In the genomic region with DNA sequence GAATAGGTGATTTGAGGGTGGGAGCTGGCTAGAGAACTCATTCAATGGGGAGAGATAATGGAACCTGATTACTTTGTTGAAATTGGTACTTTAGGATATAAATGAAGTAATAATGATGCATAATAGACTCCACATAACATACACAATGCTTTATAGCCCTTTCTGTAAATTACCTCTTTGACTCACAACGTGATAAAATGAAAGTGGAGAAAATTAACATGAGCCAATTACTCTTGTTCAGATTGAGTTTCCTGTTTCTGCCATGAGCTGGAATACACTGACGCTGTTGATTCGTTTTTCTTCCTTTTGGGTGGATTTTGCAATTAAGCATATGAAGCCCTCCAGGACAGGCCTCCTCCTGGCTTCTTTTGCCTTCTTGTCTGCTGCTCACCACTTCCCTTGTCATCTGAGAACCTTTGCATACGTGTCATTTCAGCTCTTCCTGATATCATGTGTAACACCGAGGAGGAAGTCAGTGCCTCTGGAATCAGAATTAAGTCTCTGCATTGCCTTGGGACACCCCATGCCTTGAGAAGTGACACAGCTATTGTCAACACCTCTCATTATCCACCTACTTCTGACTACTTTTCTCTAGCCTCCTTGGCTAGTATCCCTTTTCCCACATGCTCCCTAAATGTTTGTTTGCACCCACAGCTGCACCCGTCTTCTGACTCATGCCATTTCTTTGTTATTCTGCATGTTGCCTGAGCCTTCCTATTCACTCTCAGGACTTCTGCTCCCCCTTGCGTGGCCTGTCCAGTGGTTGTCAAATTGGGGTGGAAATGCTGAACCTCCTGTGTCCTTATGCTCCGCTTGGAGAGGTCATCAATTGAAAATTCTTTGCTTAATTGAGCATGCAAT, we compare ENCODE assay signal across 8 cellular contexts.
DNase-seq lines count a peak whose midpoint lies in the region; ATAC-seq, FAIRE-seq and TF ChIP-seq lines count a peak whose summit lies in the region.

No MANE protein-coding gene starts in this region.

- H2BK120ac ChIP-seq in H1 (replicated peaks; ENCODE audit: low read depth, low read length) = no peak overlapping the region

- no peaks in the 10 kb centered on the region for H3K9me3 ChIP-seq in H1 (ENCODE audit: insufficient read depth in 2 of 2, low read depth in 1 of 2, low read length in 1 of 2)
- no peaks in the 10 kb centered on the region for H3K9me3 ChIP-seq in osteoblast (ENCODE audit: low read depth, low read length)

- no peak for TF ChIP-seq CTCF in H1 (IDR thresholded peaks at IDR 0.05; ENCODE audit: control extremely low read depth in 1 of 3, insufficient read depth in 1 of 3, low read depth in 1 of 3, low read length in 3 of 3)
- TF ChIP-seq CTCF in osteoblast (IDR thresholded peaks at IDR 0.05; ENCODE audit: extremely low read depth, low read depth, low read length) = peak; percentile 11

- FAIRE-seq in H1 (lab: Jason Lieb, UNC) = no peak

- no peaks in the 10 kb centered on the region for H3K27me3 ChIP-seq in H1 (replicated peaks in 1 of 4; ENCODE audit: control insufficient read depth in 3 of 4, extremely low read depth in 1 of 4, insufficient read depth in 3 of 4, low read length in 3 of 4)
- H3K27me3 ChIP-seq in osteoblast (ENCODE audit: insufficient read depth, low read length) = no peaks in the 10 kb centered on the region

- H3K4me3 ChIP-seq in H1 (ENCODE audit: extremely low read depth in 1 of 4, insufficient read depth in 2 of 4, low read depth in 3 of 4, low read length in 4 of 4) (no peak overlapping the region), osteoblast (ENCODE audit: insufficient read depth, low read length) (peak overlapping the region; percentile 51)

- peaks cover 19% of the 10 kb centered on the region for H3K79me1 ChIP-seq in H1 (ENCODE audit: low read depth, low read length)

- no peak for TF ChIP-seq POLR2A in H1 (IDR thresholded peaks at IDR 0.05; ENCODE audit: control extremely low read depth in 1 of 2, low read depth in 2 of 2, low read length in 2 of 2)

- no peak for TF ChIP-seq RAD21 in H1 (IDR thresholded peaks at IDR 0.05 in 1 of 2, conservative IDR thresholded peaks at IDR 0.05 in 1 of 2; ENCODE audit: low read depth in 2 of 2, low read length in 2 of 2)

- DNase-seq in NCI-H2107 treated with DMSO at 0.1 percent for 48 hours (lab: John Stamatoyannopoulos, UW; ENCODE audit: unreplicated experiment) = peak; percentile 20
- DNase-seq in H1 (ENCODE audit: low read depth in 1 of 2, low spot score in 2 of 2) = peak in 1 of 2 experiments; percentile 41
- DNase-seq in osteoblast (ENCODE audit: insufficient read length, low spot score, missing footprints) = no peak
- no peak for DNase-seq in activated CD8-positive, alpha-beta T cell treated with anti-CD3 and anti-CD28 coated beads, Interleukin-2, amount 10 ng/mL, durations not matched to agents 7 days and 5 days
- no peak for DNase-seq in AG08396 (ENCODE audit: low spot score)

- H3K23ac ChIP-seq in H1 (ENCODE audit: insufficient read length) = no peak overlapping the region

- no peaks in the 10 kb centered on the region for H3K9me3 Mint-ChIP-seq in activated CD8-positive, alpha-beta T cell treated with anti-CD3 and anti-CD28 coated beads, Interleukin-2, amount 10 ng/mL, durations not matched to agents 7 days and 5 days (ENCODE audit: insufficient read depth)

- peaks cover 6% of the 10 kb centered on the region for H3K27me3 Mint-ChIP-seq in activated CD8-positive, alpha-beta T cell treated with anti-CD3 and anti-CD28 coated beads, Interleukin-2, amount 10 ng/mL, durations not matched to agents 7 days and 5 days (ENCODE audit: low read depth)

- ATAC-seq in GM21447 (IDR thresholded peaks at IDR 0.05; ENCODE audit: unreplicated experiment) (peak; percentile 25), GM18519 (IDR thresholded peaks at IDR 0.05; ENCODE audit: low FRiP score, unreplicated experiment) (no peak), GM19035 (IDR thresholded peaks at IDR 0.05; ENCODE audit: unreplicated experiment) (no peak)
- no peak for ATAC-seq in activated CD8-positive, alpha-beta T cell treated with anti-CD3 and anti-CD28 coated beads, Interleukin-2, amount 10 ng/mL, durations not matched to agents 7 days and 5 days

- H3K4me1 ChIP-seq in H1 (replicated peaks in 1 of 4; ENCODE audit: control insufficient read depth in 3 of 4, insufficient read depth in 4 of 4, low read length in 3 of 4) = peaks cover 0 to 33% (median 17%) of the 10 kb centered on the region in 4 experiments; a peak in 6 of 7 replicates
- peaks cover 11% of the 10 kb centered on the region for H3K4me1 ChIP-seq in osteoblast (ENCODE audit: insufficient read depth, low read length)

- H3K4me2 ChIP-seq in H1 (ENCODE audit: insufficient read depth in 1 of 2, low read depth in 2 of 2, low read length in 2 of 2) (peak overlapping the region; percentile 10 to 29; a peak in 3 of 4 replicates), osteoblast (ENCODE audit: insufficient read depth, low read length) (peak overlapping the region; percentile 75)

- H3K79me2 ChIP-seq in H1 (ENCODE audit: control insufficient read depth in 1 of 2, insufficient read depth in 2 of 2, low read length in 2 of 2) = peaks cover 4 to 99% of the 10 kb centered on the region in 2 experiments; a peak in 3 of 4 replicates
- H3K79me2 ChIP-seq in osteoblast (ENCODE audit: insufficient read depth, low read length) = peaks cover 76% of the 10 kb centered on the region

- no peak overlapping the region for H2AK5ac ChIP-seq in H1 (ENCODE audit: low read depth, low read length)

- POLR2A ChIA-PET in H1 (lab: Charles Lee; ENCODE audit: partially characterized antibody) = interaction anchor here (4.6 kb wide), 1 partner anchor 14 kb away, joined by 24 read pairs; no protein-coding TSS in a partner anchor
- POLR2A ChIA-PET in activated CD8-positive, alpha-beta T cell treated with anti-CD3 and anti-CD28 coated beads, Interleukin-2, amount 10 ng/mL, durations not matched to agents 7 days and 5 days (lab: Charles Lee) = no interaction called here

- H3K23me2 ChIP-seq in H1 (ENCODE audit: low read depth, low read length) = no peaks in the 10 kb centered on the region

- no peak overlapping the region for H3K18ac ChIP-seq in H1 (ENCODE audit: extremely low read depth, low read length)

- H3K27ac Mint-ChIP-seq in activated CD8-positive, alpha-beta T cell treated with anti-CD3 and anti-CD28 coated beads, Interleukin-2, amount 10 ng/mL, durations not matched to agents 7 days and 5 days = no peak overlapping the region

- no peak overlapping the region for H3K56ac ChIP-seq in H1 (replicated peaks; ENCODE audit: insufficient read length, low read depth, low read length)

- 55% methylated on average over 8 of the region's 8 CpGs; no CpG with 5 or more reads in 1 of the 2 experiments for WGBS in H1 (ENCODE audit: extremely low coverage in 1 of 2, insufficient coverage in 1 of 2, insufficient read length in 1 of 2, insufficient replicate concordance in 2 of 2, low coverage in 1 of 2, low lambda C conversion rate in 2 of 2, missing lambda C conversion rate in 1 of 2), 2 experiments

- H3K27ac ChIP-seq in H1 (ENCODE audit: low read depth, low read length) (no peak overlapping the region), osteoblast (ENCODE audit: low read depth, low read length) (peak overlapping the region; percentile 35)

- H3K36me3 ChIP-seq in H1 (ENCODE audit: control insufficient read depth in 2 of 4, insufficient read depth in 4 of 4, low read length in 3 of 4) (no peaks in the 10 kb centered on the region), osteoblast (ENCODE audit: insufficient read depth, low read length) (no peaks in the 10 kb centered on the region)

- H3K4me3 Mint-ChIP-seq in activated CD8-positive, alpha-beta T cell treated with anti-CD3 and anti-CD28 coated beads, Interleukin-2, amount 10 ng/mL, durations not matched to agents 7 days and 5 days = no peak overlapping the region

- no peaks in the 10 kb centered on the region for H3K36me3 Mint-ChIP-seq in activated CD8-positive, alpha-beta T cell treated with anti-CD3 and anti-CD28 coated beads, Interleukin-2, amount 10 ng/mL, durations not matched to agents 7 days and 5 days (ENCODE audit: low read depth)

- no peak overlapping the region for H3K9ac ChIP-seq in H1 (replicated peaks in 1 of 4; ENCODE audit: extremely low read depth in 1 of 4, low read depth in 3 of 4, low read length in 3 of 4)

- H3K4ac ChIP-seq in H1 (replicated peaks; ENCODE audit: insufficient read length, low read depth, low read length) = no peak overlapping the region

- no peak overlapping the region for H2BK20ac ChIP-seq in H1 (ENCODE audit: low read length)

- H2AFZ ChIP-seq in H1 (ENCODE audit: low read length) = no peak overlapping the region
- peak overlapping the region; percentile 79 for H2AFZ ChIP-seq in osteoblast (ENCODE audit: low read length)

- CTCF ChIA-PET in H1 (lab: Charles Lee; ENCODE audit: partially characterized antibody) = interaction anchor here (0.6 to 1.9 kb wide), 3 partner anchors 13 to 269 kb away, joined by 3 to 10 read pairs (median 3); no protein-coding TSS in a partner anchor
- CTCF ChIA-PET in activated CD8-positive, alpha-beta T cell treated with anti-CD3 and anti-CD28 coated beads, Interleukin-2, amount 10 ng/mL, durations not matched to agents 7 days and 5 days (lab: Charles Lee) = interaction anchor here (2.4 kb wide), 1 partner anchor 166 kb away, joined by 5 read pairs; no protein-coding TSS in a partner anchor

- H2BK15ac ChIP-seq in H1 (ENCODE audit: low read length) = no peak overlapping the region

- H3K14ac ChIP-seq in H1 (ENCODE audit: insufficient read length) = no peak overlapping the region

- no peak overlapping the region for H2BK5ac ChIP-seq in H1 (ENCODE audit: low read depth, low read length)

- H3K4me1 Mint-ChIP-seq in activated CD8-positive, alpha-beta T cell treated with anti-CD3 and anti-CD28 coated beads, Interleukin-2, amount 10 ng/mL, durations not matched to agents 7 days and 5 days (ENCODE audit: low read depth) = peaks cover 4% of the 10 kb centered on the region

- H4K8ac ChIP-seq in H1 (ENCODE audit: extremely low read depth, insufficient read depth, low read length) = no peak overlapping the region

- no peak for TF ChIP-seq EP300 in H1 (IDR thresholded peaks at IDR 0.05; ENCODE audit: borderline replicate concordance in 1 of 2, low read depth in 2 of 2, low read length in 2 of 2)

- no peak overlapping the region for H4K91ac ChIP-seq in H1 (replicated peaks; ENCODE audit: insufficient read length, low read length)

- no peak overlapping the region for H4K5ac ChIP-seq in H1 (ENCODE audit: insufficient read length, low read depth, low read length)

- no peak overlapping the region for H2BK12ac ChIP-seq in H1 (ENCODE audit: low read depth, low read length)

- H4K20me1 ChIP-seq in H1 (replicated peaks in 1 of 2; ENCODE audit: control insufficient read depth in 1 of 2, insufficient read depth in 2 of 2, low read length in 2 of 2) (peaks cover 5 to 10% of the 10 kb centered on the region in 2 experiments), osteoblast (ENCODE audit: insufficient read depth, low read length) (peaks cover 6% of the 10 kb centered on the region)

TF ChIP-seq in H1, 55 proteins besides CTCF, POLR2A, EP300 and RAD21 (continues in another document):
- no peak for TF ChIP-seq GTF2F1 (IDR thresholded peaks at IDR 0.05; ENCODE audit: borderline replicate concordance, low read depth, low read length)
- TF ChIP-seq KDM1A (IDR thresholded peaks at IDR 0.05; ENCODE audit: borderline replicate concordance, low read length) = no peak
- TF ChIP-seq JUN (IDR thresholded peaks at IDR 0.05; ENCODE audit: low read depth, low read length) = no peak
- no peak for TF ChIP-seq KDM4A (IDR thresholded peaks at IDR 0.05; ENCODE audit: low read depth, low read length, severe bottlenecking)
